In the genomic region with DNA sequence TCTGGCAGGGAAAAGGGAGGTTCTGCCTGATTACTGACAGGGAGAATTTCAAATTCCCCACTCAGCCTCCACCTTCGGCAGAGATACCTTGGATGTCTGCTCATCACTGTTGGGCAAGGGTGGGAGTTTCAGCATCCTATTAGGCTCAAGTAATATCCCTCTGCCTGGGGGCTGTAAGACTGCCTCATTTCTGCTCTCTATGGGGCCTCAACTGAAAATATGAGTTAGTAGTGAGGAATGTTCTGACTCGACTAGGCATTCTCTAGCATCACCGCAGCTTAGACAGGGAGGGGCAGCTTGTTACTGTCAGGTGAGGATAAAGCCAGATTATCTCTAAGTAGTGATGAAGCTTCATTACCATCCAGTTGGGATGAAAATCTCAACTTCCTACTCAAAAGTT, we compare ENCODE assay signal across 22 cellular contexts.
DNase-seq lines count a peak whose midpoint lies in the region; ATAC-seq and FAIRE-seq lines count a peak whose summit lies in the region.
"Had no signal": no experiment of that assay in that cellular context is flagged by ENCODE, and none has a peak within 500 bp of the region (broad histone marks: within the 10 kb centered on the region; RNA-seq: fewer than 3 reads in every experiment).

No MANE protein-coding gene starts in this region.

- H3K4me3 ChIP-seq in ACC112 (ENCODE audit: low read depth, low read length): no peak overlapping the region
- H3K4me3 ChIP-seq: ovary had no signal

- peak overlapping the region; percentile 18 for H3K27ac ChIP-seq in ACC112 (ENCODE audit: low read depth, low read length)
- H3K27ac ChIP-seq: C4-2B, ovary had no signal

- H3K4me1 ChIP-seq in ACC112 (ENCODE audit: control insufficient read depth, insufficient read depth, low read length, unreplicated experiment): no peaks in the 10 kb centered on the region

- no peak overlapping the region for H2AFZ ChIP-seq in ACC112 (ENCODE audit: low read length, unreplicated experiment)

- H3K79me2 ChIP-seq in ACC112 (ENCODE audit: control insufficient read depth, insufficient read depth, low read length, unreplicated experiment): no peaks in the 10 kb centered on the region

- H3K27me3 ChIP-seq in ACC112 (ENCODE audit: insufficient read depth, low read length): no peaks in the 10 kb centered on the region
- H3K27me3 ChIP-seq: ovary had no signal

- peak; percentile 52 for FAIRE-seq in HTR-8/SVneo (lab: Jason Lieb, UNC)

- no peak for ATAC-seq in HG03039 (IDR thresholded peaks at IDR 0.05; ENCODE audit: unreplicated experiment)
- ATAC-seq: naive thymus-derived CD8-positive, alpha-beta T cell; sciatic nerve had no signal

- DNase-seq in HTR-8/SVneo (ENCODE audit: insufficient read length, low spot score) (peak; percentile 5), astrocyte of the hippocampus (ENCODE audit: low read depth, low spot score) (peak; percentile 39), islet precursor cell (peak; percentile 84), NCI-H1436 treated with DMSO at 0.1 percent for 48 hours (lab: John Stamatoyannopoulos, UW) (no peak), ureter (ENCODE audit: low spot score) (no peak)
- DNase-seq in activated CD4-positive, CD25-positive, alpha-beta regulatory T cell (lab: John Stamatoyannopoulos, UW): no peak
- DNase-seq: activated CD4-positive, alpha-beta T cell treated with anti-CD3 and anti-CD28 coated beads, Interleukin-2, amount 10 ng/mL, durations not matched to agents 7 days and 5 days; activated CD8-positive, alpha-beta memory T cell treated with anti-CD3 and anti-CD28 coated beads, Interleukin-2, amount 50 U/mL, for 48 hours; activated effector memory CD4-positive, alpha-beta T cell treated with Interleukin-2 at 50 U/mL for 16 hours; GDM1; hippocampal formation; KG1; naive thymus-derived CD8-positive, alpha-beta T cell; NCI-H1092; NCI-H2081; NCI-H510A treated with DMSO at 0.1 percent for 48 hours; ovary; SHP77 had no signal

- H3K36me3 ChIP-seq in ACC112 (ENCODE audit: insufficient read depth, low read length): no peaks in the 10 kb centered on the region
- H3K36me3 ChIP-seq: ovary had no signal

Comparison
In these comparisons a context has a peak if more than half of its experiments do, and no peak if none do; other contexts are left out.
1. DNase-seq: peak in HTR-8/SVneo (single experiment), astrocyte of the hippocampus (single experiment) and islet precursor cell (single experiment); none in NCI-H1436 treated with DMSO at 0.1 percent for 48 hours (single experiment), ureter (single experiment) and activated CD4-positive, CD25-positive, alpha-beta regulatory T cell (0 of 4).